ENCODE assay signal across 1 cellular context in the genomic region with DNA sequence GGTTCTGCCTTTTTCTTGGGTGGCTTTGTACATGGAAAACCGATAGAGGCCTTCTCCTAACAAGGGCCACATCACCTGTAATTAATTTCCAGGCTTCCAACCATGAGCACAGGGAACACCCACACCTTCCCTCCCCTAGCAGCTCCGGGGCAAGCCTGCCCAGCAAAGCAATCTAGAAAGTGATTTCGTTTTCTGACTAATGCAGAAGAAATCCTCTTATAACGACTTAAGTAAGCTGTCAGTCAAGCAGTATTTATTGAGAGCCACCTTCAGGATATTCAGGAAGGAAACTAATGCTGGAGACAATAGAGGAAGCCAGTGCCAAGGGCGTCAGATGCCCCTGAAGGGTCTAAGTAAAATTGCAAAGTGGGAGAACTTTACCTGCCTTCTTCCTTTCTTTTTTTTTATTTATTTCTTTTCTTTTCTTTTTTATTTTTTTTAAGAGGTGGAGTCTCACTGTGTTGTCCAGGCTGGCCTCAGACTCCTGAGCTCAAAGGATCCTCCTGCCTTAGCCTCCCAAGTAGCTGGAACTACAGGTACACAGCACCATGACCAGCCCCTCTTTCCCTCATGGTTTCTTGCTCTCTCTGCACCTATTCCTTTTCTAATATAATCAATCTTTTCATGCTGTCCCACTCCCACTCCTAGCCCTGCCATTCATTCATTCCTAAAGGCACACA.
TF ChIP-seq lines count a peak whose summit lies in the region.

No MANE protein-coding gene starts in this region.

TF ChIP-seq in K562, 482 proteins besides CTCF, POLR2A, EP300 and RAD21 (continued from another document):
- TF ChIP-seq, protein P1, sequence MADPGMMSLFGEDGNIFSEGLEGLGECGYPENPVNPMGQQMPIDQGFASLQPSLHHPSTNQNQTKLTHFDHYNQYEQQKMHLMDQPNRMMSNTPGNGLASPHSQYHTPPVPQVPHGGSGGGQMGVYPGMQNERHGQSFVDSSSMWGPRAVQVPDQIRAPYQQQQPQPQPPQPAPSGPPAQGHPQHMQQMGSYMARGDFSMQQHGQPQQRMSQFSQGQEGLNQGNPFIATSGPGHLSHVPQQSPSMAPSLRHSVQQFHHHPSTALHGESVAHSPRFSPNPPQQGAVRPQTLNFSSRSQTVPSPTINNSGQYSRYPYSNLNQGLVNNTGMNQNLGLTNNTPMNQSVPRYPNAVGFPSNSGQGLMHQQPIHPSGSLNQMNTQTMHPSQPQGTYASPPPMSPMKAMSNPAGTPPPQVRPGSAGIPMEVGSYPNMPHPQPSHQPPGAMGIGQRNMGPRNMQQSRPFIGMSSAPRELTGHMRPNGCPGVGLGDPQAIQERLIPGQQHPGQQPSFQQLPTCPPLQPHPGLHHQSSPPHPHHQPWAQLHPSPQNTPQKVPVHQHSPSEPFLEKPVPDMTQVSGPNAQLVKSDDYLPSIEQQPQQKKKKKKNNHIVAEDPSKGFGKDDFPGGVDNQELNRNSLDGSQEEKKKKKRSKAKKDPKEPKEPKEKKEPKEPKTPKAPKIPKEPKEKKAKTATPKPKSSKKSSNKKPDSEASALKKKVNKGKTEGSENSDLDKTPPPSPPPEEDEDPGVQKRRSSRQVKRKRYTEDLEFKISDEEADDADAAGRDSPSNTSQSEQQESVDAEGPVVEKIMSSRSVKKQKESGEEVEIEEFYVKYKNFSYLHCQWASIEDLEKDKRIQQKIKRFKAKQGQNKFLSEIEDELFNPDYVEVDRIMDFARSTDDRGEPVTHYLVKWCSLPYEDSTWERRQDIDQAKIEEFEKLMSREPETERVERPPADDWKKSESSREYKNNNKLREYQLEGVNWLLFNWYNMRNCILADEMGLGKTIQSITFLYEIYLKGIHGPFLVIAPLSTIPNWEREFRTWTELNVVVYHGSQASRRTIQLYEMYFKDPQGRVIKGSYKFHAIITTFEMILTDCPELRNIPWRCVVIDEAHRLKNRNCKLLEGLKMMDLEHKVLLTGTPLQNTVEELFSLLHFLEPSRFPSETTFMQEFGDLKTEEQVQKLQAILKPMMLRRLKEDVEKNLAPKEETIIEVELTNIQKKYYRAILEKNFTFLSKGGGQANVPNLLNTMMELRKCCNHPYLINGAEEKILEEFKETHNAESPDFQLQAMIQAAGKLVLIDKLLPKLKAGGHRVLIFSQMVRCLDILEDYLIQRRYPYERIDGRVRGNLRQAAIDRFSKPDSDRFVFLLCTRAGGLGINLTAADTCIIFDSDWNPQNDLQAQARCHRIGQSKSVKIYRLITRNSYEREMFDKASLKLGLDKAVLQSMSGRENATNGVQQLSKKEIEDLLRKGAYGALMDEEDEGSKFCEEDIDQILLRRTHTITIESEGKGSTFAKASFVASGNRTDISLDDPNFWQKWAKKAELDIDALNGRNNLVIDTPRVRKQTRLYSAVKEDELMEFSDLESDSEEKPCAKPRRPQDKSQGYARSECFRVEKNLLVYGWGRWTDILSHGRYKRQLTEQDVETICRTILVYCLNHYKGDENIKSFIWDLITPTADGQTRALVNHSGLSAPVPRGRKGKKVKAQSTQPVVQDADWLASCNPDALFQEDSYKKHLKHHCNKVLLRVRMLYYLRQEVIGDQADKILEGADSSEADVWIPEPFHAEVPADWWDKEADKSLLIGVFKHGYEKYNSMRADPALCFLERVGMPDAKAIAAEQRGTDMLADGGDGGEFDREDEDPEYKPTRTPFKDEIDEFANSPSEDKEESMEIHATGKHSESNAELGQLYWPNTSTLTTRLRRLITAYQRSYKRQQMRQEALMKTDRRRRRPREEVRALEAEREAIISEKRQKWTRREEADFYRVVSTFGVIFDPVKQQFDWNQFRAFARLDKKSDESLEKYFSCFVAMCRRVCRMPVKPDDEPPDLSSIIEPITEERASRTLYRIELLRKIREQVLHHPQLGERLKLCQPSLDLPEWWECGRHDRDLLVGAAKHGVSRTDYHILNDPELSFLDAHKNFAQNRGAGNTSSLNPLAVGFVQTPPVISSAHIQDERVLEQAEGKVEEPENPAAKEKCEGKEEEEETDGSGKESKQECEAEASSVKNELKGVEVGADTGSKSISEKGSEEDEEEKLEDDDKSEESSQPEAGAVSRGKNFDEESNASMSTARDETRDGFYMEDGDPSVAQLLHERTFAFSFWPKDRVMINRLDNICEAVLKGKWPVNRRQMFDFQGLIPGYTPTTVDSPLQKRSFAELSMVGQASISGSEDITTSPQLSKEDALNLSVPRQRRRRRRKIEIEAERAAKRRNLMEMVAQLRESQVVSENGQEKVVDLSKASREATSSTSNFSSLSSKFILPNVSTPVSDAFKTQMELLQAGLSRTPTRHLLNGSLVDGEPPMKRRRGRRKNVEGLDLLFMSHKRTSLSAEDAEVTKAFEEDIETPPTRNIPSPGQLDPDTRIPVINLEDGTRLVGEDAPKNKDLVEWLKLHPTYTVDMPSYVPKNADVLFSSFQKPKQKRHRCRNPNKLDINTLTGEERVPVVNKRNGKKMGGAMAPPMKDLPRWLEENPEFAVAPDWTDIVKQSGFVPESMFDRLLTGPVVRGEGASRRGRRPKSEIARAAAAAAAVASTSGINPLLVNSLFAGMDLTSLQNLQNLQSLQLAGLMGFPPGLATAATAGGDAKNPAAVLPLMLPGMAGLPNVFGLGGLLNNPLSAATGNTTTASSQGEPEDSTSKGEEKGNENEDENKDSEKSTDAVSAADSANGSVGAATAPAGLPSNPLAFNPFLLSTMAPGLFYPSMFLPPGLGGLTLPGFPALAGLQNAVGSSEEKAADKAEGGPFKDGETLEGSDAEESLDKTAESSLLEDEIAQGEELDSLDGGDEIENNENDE (IDR thresholded peaks at IDR 0.05; ENCODE audit: low read depth, low read length): no peak
- TF ChIP-seq RHOXF2B (CRISPR knock-in tag; conservative IDR thresholded peaks at IDR 0.05) (no peak), SAFB2 (IDR thresholded peaks at IDR 0.05; ENCODE audit: borderline replicate concordance, low read depth, low read length, severe bottlenecking) (no peak), ZNF121 (CRISPR knock-in tag; conservative IDR thresholded peaks at IDR 0.05) (peak; percentile 83), NFIX (CRISPR knock-in tag; IDR thresholded peaks at IDR 0.05; ENCODE audit: low read depth) (no peak), ZNF785 (CRISPR knock-in tag; IDR thresholded peaks at IDR 0.05) (no peak), KDM1A (IDR thresholded peaks at IDR 0.05) (peak; percentile 20 to 63; a peak in 2 of 4 replicates), MED1 (CRISPR knock-in tag; IDR thresholded peaks at IDR 0.05; ENCODE audit: borderline replicate concordance) (no peak), U2AF2 (optimal IDR thresholded peaks at IDR 0.05; ENCODE audit: low read depth, low read length) (no peak), POLR3G (IDR thresholded peaks at IDR 0.05; ENCODE audit: extremely low read depth, insufficient read length, insufficient replicate concordance) (no peak), MAZ (CRISPR knock-in tag; conservative IDR thresholded peaks at IDR 0.05 in 1 of 2, IDR thresholded peaks at IDR 0.05 in 1 of 2) (no peak), ZNF511 (CRISPR knock-in tag; IDR thresholded peaks at IDR 0.05) (no peak), PHTF2 (CRISPR knock-in tag; IDR thresholded peaks at IDR 0.05) (no peak), THAP7 (CRISPR knock-in tag; IDR thresholded peaks at IDR 0.05) (no peak), ZFP36 (IDR thresholded peaks at IDR 0.05; ENCODE audit: low read depth, low read length, partially characterized antibody) (no peak), ZNF347 (CRISPR knock-in tag; IDR thresholded peaks at IDR 0.05; ENCODE audit: low read depth) (no peak), MEF2D (tag; conservative IDR thresholded peaks at IDR 0.05; ENCODE audit: low read depth) (no peak), ZFPM2 (CRISPR knock-in tag; IDR thresholded peaks at IDR 0.05) (no peak), KLF13 (tag; IDR thresholded peaks at IDR 0.05; ENCODE audit: borderline replicate concordance, low read depth) (no peak), CBFA2T2 (conservative IDR thresholded peaks at IDR 0.05) (no peak), ZNF23 (CRISPR knock-in tag; IDR thresholded peaks at IDR 0.05) (no peak), BCOR (IDR thresholded peaks at IDR 0.05) (peak; percentile 72), ZNF24 (IDR thresholded peaks at IDR 0.05) (0 out of 2 replicates have a peak, but pooled peaks have one; percentile 28), HDAC2 (IDR thresholded peaks at IDR 0.05) (0 out of 2 replicates have a peak, but pooled peaks have one; percentile 38), HBP1 (CRISPR knock-in tag; IDR thresholded peaks at IDR 0.05) (no peak), KDM2B (CRISPR knock-in tag; IDR thresholded peaks at IDR 0.05) (no peak), RBM34 (IDR thresholded peaks at IDR 0.05; ENCODE audit: borderline replicate concordance, insufficient read depth, low read length) (no peak), FOXJ3 (CRISPR knock-in tag; IDR thresholded peaks at IDR 0.05) (no peak), ZNF395 (CRISPR knock-in tag; IDR thresholded peaks at IDR 0.05) (no peak), YBX1 (IDR thresholded peaks at IDR 0.05) (no peak), BCL6 (CRISPR knock-in tag; IDR thresholded peaks at IDR 0.05) (no peak), SMARCA5 (IDR thresholded peaks at IDR 0.05) (peak; percentile 54; the same call in 1 of the 2 replicates), ZC3H8 (IDR thresholded peaks at IDR 0.05) (no peak), RBM25 (IDR thresholded peaks at IDR 0.05; ENCODE audit: low read depth, low read length, severe bottlenecking) (peak; percentile 58), GTF2A2 (tag; IDR thresholded peaks at IDR 0.05) (no peak), CEBPB (tag; IDR thresholded peaks at IDR 0.05) (no peak)
- TF ChIP-seq, protein P2, sequence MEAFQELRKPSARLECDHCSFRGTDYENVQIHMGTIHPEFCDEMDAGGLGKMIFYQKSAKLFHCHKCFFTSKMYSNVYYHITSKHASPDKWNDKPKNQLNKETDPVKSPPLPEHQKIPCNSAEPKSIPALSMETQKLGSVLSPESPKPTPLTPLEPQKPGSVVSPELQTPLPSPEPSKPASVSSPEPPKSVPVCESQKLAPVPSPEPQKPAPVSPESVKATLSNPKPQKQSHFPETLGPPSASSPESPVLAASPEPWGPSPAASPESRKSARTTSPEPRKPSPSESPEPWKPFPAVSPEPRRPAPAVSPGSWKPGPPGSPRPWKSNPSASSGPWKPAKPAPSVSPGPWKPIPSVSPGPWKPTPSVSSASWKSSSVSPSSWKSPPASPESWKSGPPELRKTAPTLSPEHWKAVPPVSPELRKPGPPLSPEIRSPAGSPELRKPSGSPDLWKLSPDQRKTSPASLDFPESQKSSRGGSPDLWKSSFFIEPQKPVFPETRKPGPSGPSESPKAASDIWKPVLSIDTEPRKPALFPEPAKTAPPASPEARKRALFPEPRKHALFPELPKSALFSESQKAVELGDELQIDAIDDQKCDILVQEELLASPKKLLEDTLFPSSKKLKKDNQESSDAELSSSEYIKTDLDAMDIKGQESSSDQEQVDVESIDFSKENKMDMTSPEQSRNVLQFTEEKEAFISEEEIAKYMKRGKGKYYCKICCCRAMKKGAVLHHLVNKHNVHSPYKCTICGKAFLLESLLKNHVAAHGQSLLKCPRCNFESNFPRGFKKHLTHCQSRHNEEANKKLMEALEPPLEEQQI (IDR thresholded peaks at IDR 0.05): peak; percentile 75; the same call in 1 of the 2 replicates
- TF ChIP-seq, protein P3, sequence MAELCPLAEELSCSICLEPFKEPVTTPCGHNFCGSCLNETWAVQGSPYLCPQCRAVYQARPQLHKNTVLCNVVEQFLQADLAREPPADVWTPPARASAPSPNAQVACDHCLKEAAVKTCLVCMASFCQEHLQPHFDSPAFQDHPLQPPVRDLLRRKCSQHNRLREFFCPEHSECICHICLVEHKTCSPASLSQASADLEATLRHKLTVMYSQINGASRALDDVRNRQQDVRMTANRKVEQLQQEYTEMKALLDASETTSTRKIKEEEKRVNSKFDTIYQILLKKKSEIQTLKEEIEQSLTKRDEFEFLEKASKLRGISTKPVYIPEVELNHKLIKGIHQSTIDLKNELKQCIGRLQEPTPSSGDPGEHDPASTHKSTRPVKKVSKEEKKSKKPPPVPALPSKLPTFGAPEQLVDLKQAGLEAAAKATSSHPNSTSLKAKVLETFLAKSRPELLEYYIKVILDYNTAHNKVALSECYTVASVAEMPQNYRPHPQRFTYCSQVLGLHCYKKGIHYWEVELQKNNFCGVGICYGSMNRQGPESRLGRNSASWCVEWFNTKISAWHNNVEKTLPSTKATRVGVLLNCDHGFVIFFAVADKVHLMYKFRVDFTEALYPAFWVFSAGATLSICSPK (IDR thresholded peaks at IDR 0.05; ENCODE audit: borderline replicate concordance): no peak
TF ChIP-seq in K562: peak in this region for 10.
